In genomic region chrX:15244421-15244820, GRCh38 we compare ENCODE assay signal across 19 cellular contexts. TPM values are rescaled to one million over a fixed set of nuclear protein-coding genes. Genes with fewer than 3 reads are reported as not detected.
A peak's percentile ranks its signal among the peaks of the same experiment; 100 is the strongest.
DNase-seq lines count a peak whose midpoint lies in the region; ATAC-seq and TF ChIP-seq lines count a peak whose summit lies in the region.
"Had no signal": no experiment of that assay in that cellular context is flagged by ENCODE, and none has a peak within 500 bp of the region (broad histone marks: within the 10 kb centered on the region; RNA-seq: fewer than 3 reads in every experiment).

No MANE protein-coding gene starts in this region.

- H3K27me3 ChIP-seq in testis = no peaks in the 10 kb centered on the region
- H3K27me3 ChIP-seq: BE2C had no signal

- no peaks in the 10 kb centered on the region for H3K9me3 ChIP-seq in testis
- H3K9me3 ChIP-seq: BE2C, BLaER1, Caco-2 had no signal

- H3K4me1 ChIP-seq in testis = no peaks in the 10 kb centered on the region
- H3K4me1 ChIP-seq: BE2C, BLaER1, Caco-2 had no signal

- in situ Hi-C loops in SK-MEL-5 (cut with HindIII; ENCODE audit: low pct_unique_long_range_greater_than_20kb, low sequenced_read_pairs) = no loop called here

- H3K27ac ChIP-seq in testis = no peak overlapping the region
- H3K27ac ChIP-seq: BLaER1 had no signal

- no peak for TF ChIP-seq CTCF in testis (IDR thresholded peaks at IDR 0.05)

- intact Hi-C loops in left ventricle myocardium superior (cut with micrococcal nuclease) = no loop called here
- intact Hi-C loops in testis (cut with DNase I; ENCODE audit: low total_unique reads) = no loop called here

- WGBS in testis, 2 donors = 61 to 80% methylated on average over 5 of the region's 5 CpGs

- TF ChIP-seq POLR2A in testis (IDR thresholded peaks at IDR 0.05) = no peak

- no peak overlapping the region for H3K4me3 ChIP-seq in testis
- H3K4me3 ChIP-seq: BLaER1 had no signal

- ATAC-seq in GM18519 (IDR thresholded peaks at IDR 0.05; ENCODE audit: low FRiP score, unreplicated experiment) (no peak), left ventricle myocardium superior (no peak)

- no peaks in the 10 kb centered on the region for H3K36me3 ChIP-seq in testis (ENCODE audit: low read depth, missing control alignments)
- H3K36me3 ChIP-seq: BE2C, BLaER1 had no signal

- DNase-seq in COLO829 (ENCODE audit: low spot score) = peak; percentile 79
- DNase-seq in SK-MEL-5 (ENCODE audit: low read depth, low spot score) = peak; percentile 90
- DNase-seq in foreskin melanocyte = peak; percentile 77
- DNase-seq in left ventricle myocardium superior = no peak
- DNase-seq in testis = no peak
- DNase-seq: 8988T; ACHN; BE2C; C1 segment of cervical spinal cord; Caco-2; Calu3; CD4-positive, alpha-beta memory T cell; CD4-positive, CD25-positive, alpha-beta regulatory T cell; CD8-positive, alpha-beta memory T cell; DMS79 treated with DMSO at 0.1 percent for 48 hours; GF-D8 had no signal

RNA-seq across cellular contexts. Expression of gene ASB9, which starts 25.5 kb away (rescaled TPM):
- 30.3 and 35.7 TPM in 2 replicates for total RNA-seq in SK-MEL-5 (2014; rRNA removed; shearing (Covaris generic))
- polyA plus RNA-seq in SK-MEL-5 (2015; cell fraction: cytosol; rRNA removed) = 35.1 and 45.2 TPM in 2 replicates
- 23.1 and 34.5 TPM in 2 replicates for polyA plus RNA-seq in SK-MEL-5 (2015; cell fraction: nucleus; rRNA removed)
- total RNA-seq in left ventricle myocardium superior = 0.55 TPM
- 10 to 100 TPM; 83.0 to 88.8 TPM for total RNA-seq in testis
- 63.9 TPM for polyA plus RNA-seq in testis (ENCODE audit: insufficient read depth, low read depth, low replicate concordance)
- total RNA-seq: A673; CD4-positive, alpha-beta memory T cell; CD4-positive, CD25-positive, alpha-beta regulatory T cell had no signal

Comparison
In these comparisons a context has a peak if more than half of its experiments do, and no peak if none do; other contexts are left out.
1. DNase-seq: peak in COLO829 (single experiment), SK-MEL-5 (single experiment) and foreskin melanocyte (single experiment); none in left ventricle myocardium superior (single experiment) and testis (single experiment).
2. RNA of gene ASB9, which starts 25.5 kb away (total RNA-seq): 83.0 to 88.8 TPM in testis and 30.3 to 35.7 TPM in SK-MEL-5; 0.55 TPM in left ventricle myocardium superior (single experiment); every median in the first group is over 10 times any median in the second.